ENCODE assay signal across 2 cellular contexts in genomic region chr19:54525636-54526035, GRCh38.
A peak's percentile ranks its signal among the peaks of the same experiment; 100 is the strongest.
TF ChIP-seq lines count a peak whose summit lies in the region.

No MANE protein-coding gene starts in this region.

TF ChIP-seq in HepG2, 621 proteins besides CTCF, POLR2A, EP300 and RAD21 (continues in another document):
- TF ChIP-seq NCOA5 (CRISPR knock-in tag; IDR thresholded peaks at IDR 0.05) (no peak), PAX8 (CRISPR knock-in tag; IDR thresholded peaks at IDR 0.05; ENCODE audit: borderline replicate concordance) (no peak), LBX2 (CRISPR knock-in tag; IDR thresholded peaks at IDR 0.05; ENCODE audit: borderline replicate concordance) (no peak), SNAPC2 (CRISPR knock-in tag; IDR thresholded peaks at IDR 0.05) (no peak), HIVEP1 (CRISPR knock-in tag; IDR thresholded peaks at IDR 0.05) (no peak), PHF8 (CRISPR knock-in tag; IDR thresholded peaks at IDR 0.05) (no peak), TCF7 (IDR thresholded peaks at IDR 0.05; ENCODE audit: low read depth) (peak; percentile 21; the same call in 1 of the 2 replicates), HNF4A (CRISPR knock-in tag; IDR thresholded peaks at IDR 0.05) (peak; percentile 72), PAXIP1 (CRISPR knock-in tag; conservative IDR thresholded peaks at IDR 0.05) (peak; percentile 60), TAF1 (CRISPR knock-in tag; IDR thresholded peaks at IDR 0.05) (no peak), ZBTB21 (CRISPR knock-in tag; IDR thresholded peaks at IDR 0.05) (no peak), ELF3 (CRISPR knock-in tag; IDR thresholded peaks at IDR 0.05) (no peak), TFDP2 (CRISPR knock-in tag; IDR thresholded peaks at IDR 0.05) (no peak), ZNF549 (CRISPR knock-in tag; IDR thresholded peaks at IDR 0.05) (no peak), NR0B2 (CRISPR knock-in tag; IDR thresholded peaks at IDR 0.05) (no peak), PBX3 (CRISPR knock-in tag; IDR thresholded peaks at IDR 0.05; ENCODE audit: borderline replicate concordance) (no peak), SALL1 (CRISPR knock-in tag; IDR thresholded peaks at IDR 0.05) (no peak), TERF1 (CRISPR knock-in tag; IDR thresholded peaks at IDR 0.05) (no peak), GMEB1 (CRISPR knock-in tag; IDR thresholded peaks at IDR 0.05; ENCODE audit: borderline replicate concordance) (no peak)

TF ChIP-seq in liver, 16 proteins besides CTCF, POLR2A, EP300 and RAD21:
- TF ChIP-seq ZBTB33 (IDR thresholded peaks at IDR 0.05), result no peak
- TF ChIP-seq TAF1 (conservative IDR thresholded peaks at IDR 0.05), result no peak
- no peak for TF ChIP-seq ATF3 (IDR thresholded peaks at IDR 0.05)
- peak in 1 of 2 donors; percentile 69 for TF ChIP-seq RXRA (IDR thresholded peaks at IDR 0.05)
- no peak for TF ChIP-seq GABPA (IDR thresholded peaks at IDR 0.05 in 1 of 2, conservative IDR thresholded peaks at IDR 0.05 in 1 of 2)
- no peak for TF ChIP-seq FOXA1 (IDR thresholded peaks at IDR 0.05)
- no peak for TF ChIP-seq EGR1 (IDR thresholded peaks at IDR 0.05; ENCODE audit: low read depth in 2 of 2)
- TF ChIP-seq YY1 (IDR thresholded peaks at IDR 0.05), result no peak
- TF ChIP-seq REST (IDR thresholded peaks at IDR 0.05), result no peak
- peak; percentile 27 for TF ChIP-seq NR2F2 (IDR thresholded peaks at IDR 0.05)
- TF ChIP-seq JUND (IDR thresholded peaks at IDR 0.05), result no peak
- TF ChIP-seq SP1 (IDR thresholded peaks at IDR 0.05), result peak; percentile 69
- peak; percentile 50 for TF ChIP-seq HNF4G (IDR thresholded peaks at IDR 0.05)
- TF ChIP-seq FOXA2 (IDR thresholded peaks at IDR 0.05), result no peak
- no peak for TF ChIP-seq MAX (IDR thresholded peaks at IDR 0.05)
- TF ChIP-seq HNF4A (conservative IDR thresholded peaks at IDR 0.05), result peak in 1 of 2 donors; percentile 93
